22 cellular contexts compared by ENCODE assay signal in genomic region chr12:5560242-5560641, GRCh38.
"Had no signal": no experiment of that assay in that cellular context is flagged by ENCODE, and none has a peak within 500 bp of the region (broad histone marks: within the 10 kb centered on the region; RNA-seq: fewer than 3 reads in every experiment).

No MANE protein-coding gene starts in this region.

- FAIRE-seq: RCC 7860 had no signal

- DNase-seq: Kasumi-1, MV-4-11, NCI-H1048, NCI-H1105, NCI-H1417, NCI-H146, NCI-H1694 treated with DMSO at 0.1 percent for 48 hours, NCI-H1930, NCI-H2081, NCI-H2107, NCI-H2227 treated with DMSO at 0.1 percent for 48 hours, NCI-H446, NCI-H510A, NCI-H524 treated with DMSO at 0.1 percent for 48 hours, NCI-H774, Right ventricle myocardium superior, RPMI8226, SIG-M5 had no signal

- H3K4me2 ChIP-seq: KMS-11 had no signal

- H3K27ac ChIP-seq: KMS-11, SJSA1, SK-N-MC had no signal

- H3K4me1 ChIP-seq: SJSA1 had no signal

- H3K9ac ChIP-seq: KMS-11 had no signal

- H3K36me3 ChIP-seq: SJSA1 had no signal

- H3K4me3 ChIP-seq: SJSA1, SK-N-MC had no signal
